1 cellular context compared by ENCODE assay signal in genomic region chr19:4570423-4570822, GRCh38.
TF ChIP-seq lines count a peak whose summit lies in the region.

No MANE protein-coding gene starts in this region.

TF ChIP-seq in IMR-90, 13 proteins besides CTCF, POLR2A, EP300 and RAD21:
- TF ChIP-seq NFE2L2 (IDR thresholded peaks at IDR 0.05; ENCODE audit: low read depth, low read length) = no peak
- TF ChIP-seq ELK1 (IDR thresholded peaks at IDR 0.05; ENCODE audit: borderline replicate concordance, low read depth, low read length) = no peak
- TF ChIP-seq FOS (IDR thresholded peaks at IDR 0.05; ENCODE audit: low read depth, low read length) = no peak
- TF ChIP-seq MXI1 (IDR thresholded peaks at IDR 0.05; ENCODE audit: borderline replicate concordance, low read depth, low read length) = no peak
- no peak for TF ChIP-seq CEBPB (IDR thresholded peaks at IDR 0.05; ENCODE audit: low read depth, low read length)
- TF ChIP-seq RFX5 (IDR thresholded peaks at IDR 0.05; ENCODE audit: low read depth, low read length) = no peak
- no peak for TF ChIP-seq CHD1 (IDR thresholded peaks at IDR 0.05; ENCODE audit: low read depth, low read length)
- TF ChIP-seq RCOR1 (IDR thresholded peaks at IDR 0.05; ENCODE audit: insufficient replicate concordance, low read length) = no peak
- TF ChIP-seq MAZ (IDR thresholded peaks at IDR 0.05; ENCODE audit: borderline replicate concordance, low read depth, low read length) = no peak
- TF ChIP-seq, protein P1, sequence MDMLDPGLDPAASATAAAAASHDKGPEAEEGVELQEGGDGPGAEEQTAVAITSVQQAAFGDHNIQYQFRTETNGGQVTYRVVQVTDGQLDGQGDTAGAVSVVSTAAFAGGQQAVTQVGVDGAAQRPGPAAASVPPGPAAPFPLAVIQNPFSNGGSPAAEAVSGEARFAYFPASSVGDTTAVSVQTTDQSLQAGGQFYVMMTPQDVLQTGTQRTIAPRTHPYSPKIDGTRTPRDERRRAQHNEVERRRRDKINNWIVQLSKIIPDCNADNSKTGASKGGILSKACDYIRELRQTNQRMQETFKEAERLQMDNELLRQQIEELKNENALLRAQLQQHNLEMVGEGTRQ (IDR thresholded peaks at IDR 0.05; ENCODE audit: low read depth, low read length) = no peak
TF ChIP-seq in IMR-90: peak in this region for 0.
